ENCODE assay signal across 1 cellular context in genomic region chr17:21126645-21127507, GRCh38.
TF ChIP-seq lines count a peak whose summit lies in the region.

Gene DHRS7B, plus strand, starts transcription at chr17:21126964. Its CDS starts 8 bp downstream, at chr17:21126972.

TF ChIP-seq in H1, 55 proteins besides CTCF, POLR2A, EP300 and RAD21 (continued from another document):
- TF ChIP-seq ATF2 (IDR thresholded peaks at IDR 0.05; ENCODE audit: low read length) = no peak
- no peak for TF ChIP-seq CTBP2 (IDR thresholded peaks at IDR 0.05; ENCODE audit: borderline replicate concordance, insufficient read depth, insufficient read length, low read length)
- no peak for TF ChIP-seq BACH1 (IDR thresholded peaks at IDR 0.05; ENCODE audit: low read length)
- TF ChIP-seq FOSL1 (IDR thresholded peaks at IDR 0.05; ENCODE audit: insufficient read depth, low read depth, low read length) = no peak
- peak; percentile 82 for TF ChIP-seq TAF1 (IDR thresholded peaks at IDR 0.05; ENCODE audit: low read depth, low read length)
- no peak for TF ChIP-seq YY1 (IDR thresholded peaks at IDR 0.05; ENCODE audit: low read depth, low read length)
- TF ChIP-seq SIN3A (conservative IDR thresholded peaks at IDR 0.05 in 1 of 2, IDR thresholded peaks at IDR 0.05 in 1 of 2; ENCODE audit: low read depth in 1 of 2, low read length in 2 of 2) = peak in 1 of 2 experiments; percentile 57; a peak in 2 of 4 replicates
- TF ChIP-seq CBX5 (IDR thresholded peaks at IDR 0.05; ENCODE audit: low read depth, low read length) = no peak
- 0 out of 2 replicates have a peak, but pooled peaks have one; percentile 9 for TF ChIP-seq KDM5A (IDR thresholded peaks at IDR 0.05; ENCODE audit: low read length)
- no peak for TF ChIP-seq BRCA1 (IDR thresholded peaks at IDR 0.05; ENCODE audit: low read depth, low read length)
- no peak for TF ChIP-seq TEAD4 (IDR thresholded peaks at IDR 0.05; ENCODE audit: low read depth, low read length)
- TF ChIP-seq SUZ12 (IDR thresholded peaks at IDR 0.05; ENCODE audit: low read length) = no peak
- peak; percentile 82 for TF ChIP-seq PHF8 (conservative IDR thresholded peaks at IDR 0.05; ENCODE audit: low read depth, low read length)
- TF ChIP-seq ZNF274 (IDR thresholded peaks at IDR 0.05; ENCODE audit: borderline replicate concordance, extremely low read depth, low read length) = no peak
- no peak for TF ChIP-seq EGR1 (IDR thresholded peaks at IDR 0.05; ENCODE audit: borderline replicate concordance, low read depth, low read length)
- TF ChIP-seq JUN (IDR thresholded peaks at IDR 0.05; ENCODE audit: low read depth, low read length) = no peak
- TF ChIP-seq NRF1 (IDR thresholded peaks at IDR 0.05; ENCODE audit: low read depth, low read length) = peak; percentile 93
- peak; percentile 67 for TF ChIP-seq SP1 (IDR thresholded peaks at IDR 0.05; ENCODE audit: low read depth, low read length)
- TF ChIP-seq SAP30 (IDR thresholded peaks at IDR 0.05; ENCODE audit: insufficient read depth, insufficient replicate concordance, low read length) = no peak
- no peak for TF ChIP-seq RFX5 (IDR thresholded peaks at IDR 0.05; ENCODE audit: borderline replicate concordance, low read depth, low read length)
- TF ChIP-seq SP2 (IDR thresholded peaks at IDR 0.05; ENCODE audit: low read length) = peak; percentile 15; the same call in 1 of the 2 replicates
- TF ChIP-seq BCL11A (IDR thresholded peaks at IDR 0.05; ENCODE audit: low read depth in 2 of 2, low read length in 2 of 2) = no peak
- no peak for TF ChIP-seq RXRA (IDR thresholded peaks at IDR 0.05; ENCODE audit: insufficient read depth, low read depth, low read length)
- peak; percentile 14 to 56; a peak in 1 of 4 replicates for TF ChIP-seq HDAC2 (IDR thresholded peaks at IDR 0.05; ENCODE audit: borderline replicate concordance in 1 of 2, low read depth in 2 of 2, low read length in 2 of 2)
- TF ChIP-seq HDAC6 (IDR thresholded peaks at IDR 0.05; ENCODE audit: low read depth, low read length) = no peak
- TF ChIP-seq TBP (IDR thresholded peaks at IDR 0.05; ENCODE audit: low read depth, low read length) = peak; percentile 83
- TF ChIP-seq POU5F1 (IDR thresholded peaks at IDR 0.05; ENCODE audit: low read depth, low read length) = no peak
- no peak for TF ChIP-seq SP4 (IDR thresholded peaks at IDR 0.05; ENCODE audit: low read length)
- TF ChIP-seq ATF3 (IDR thresholded peaks at IDR 0.05; ENCODE audit: insufficient read depth, low read depth, low read length) = no peak
- no peak for TF ChIP-seq EZH2 (IDR thresholded peaks at IDR 0.05; ENCODE audit: low read depth, low read length, severe bottlenecking)
- no peak for TF ChIP-seq SIX5 (IDR thresholded peaks at IDR 0.05; ENCODE audit: low read depth, low read length)
- peak; percentile 96 for TF ChIP-seq KDM4A (IDR thresholded peaks at IDR 0.05; ENCODE audit: low read depth, low read length, severe bottlenecking)
- 0 out of 2 replicates have a peak, but pooled peaks have one; percentile 56 for TF ChIP-seq CHD2 (IDR thresholded peaks at IDR 0.05; ENCODE audit: low read length)
- TF ChIP-seq MAFK (IDR thresholded peaks at IDR 0.05; ENCODE audit: low read depth, low read length) = no peak
- TF ChIP-seq RBBP5 (IDR thresholded peaks at IDR 0.05; ENCODE audit: borderline replicate concordance, low read depth, low read length) = peak; percentile 87
- TF ChIP-seq CEBPB (IDR thresholded peaks at IDR 0.05; ENCODE audit: low read depth, low read length) = no peak
- no peak for TF ChIP-seq SIRT6 (IDR thresholded peaks at IDR 0.05; ENCODE audit: low read length)
- TF ChIP-seq SRF (IDR thresholded peaks at IDR 0.05; ENCODE audit: low read depth, low read length) = no peak
- TF ChIP-seq E2F6 (IDR thresholded peaks at IDR 0.05) = peak; percentile 34; the same call in 1 of the 2 replicates
- peak; percentile 87 for TF ChIP-seq ASH2L (IDR thresholded peaks at IDR 0.05; ENCODE audit: low read length)
- no peak for TF ChIP-seq NANOG (IDR thresholded peaks at IDR 0.05; ENCODE audit: insufficient read depth, low read depth, low read length, poor library complexity, severe bottlenecking)
- peak; percentile 82 for TF ChIP-seq POLR2AphosphoS5 (IDR thresholded peaks at IDR 0.05; ENCODE audit: low read depth, low read length)
- TF ChIP-seq USF2 (IDR thresholded peaks at IDR 0.05; ENCODE audit: low read length) = no peak
- peak; percentile 87; the same call in 1 of the 2 replicates for TF ChIP-seq GABPA (IDR thresholded peaks at IDR 0.05; ENCODE audit: borderline replicate concordance, insufficient read depth, low read length)
- TF ChIP-seq CBX8 (IDR thresholded peaks at IDR 0.05; ENCODE audit: borderline replicate concordance, low read depth, low read length) = no peak
- no peak; the same call in 1 of the 2 replicates for TF ChIP-seq CHD1 (IDR thresholded peaks at IDR 0.05; ENCODE audit: low read depth, low read length)
- TF ChIP-seq CHD7 (IDR thresholded peaks at IDR 0.05; ENCODE audit: insufficient replicate concordance, low read length) = no peak
- no peak for TF ChIP-seq RNF2 (IDR thresholded peaks at IDR 0.05; ENCODE audit: borderline replicate concordance, low read depth, low read length, missing control alignments, poor library complexity, severe bottlenecking)
- peak; percentile 43; the same call in 1 of the 2 replicates for TF ChIP-seq MAX (IDR thresholded peaks at IDR 0.05)
- TF ChIP-seq TCF12 (IDR thresholded peaks at IDR 0.05; ENCODE audit: low read depth, low read length) = no peak
- no peak for TF ChIP-seq KDM1A (IDR thresholded peaks at IDR 0.05; ENCODE audit: borderline replicate concordance, low read length)
- peak; percentile 91 for TF ChIP-seq CREB1 (IDR thresholded peaks at IDR 0.05)
- TF ChIP-seq GTF2F1 (IDR thresholded peaks at IDR 0.05; ENCODE audit: borderline replicate concordance, low read depth, low read length) = peak; percentile 64; the same call in 1 of the 2 replicates
